In genomic region chr16:66521227-66521626, GRCh38 we compare ENCODE assay signal across 11 cellular contexts. TPM values are rescaled to one million over a fixed set of nuclear protein-coding genes. Genes with fewer than 3 reads are reported as not detected.
DNase-seq lines count a peak whose midpoint lies in the region; ATAC-seq and TF ChIP-seq lines count a peak whose summit lies in the region.
"Had no signal": no experiment of that assay in that cellular context is flagged by ENCODE, and none has a peak within 500 bp of the region (broad histone marks: within the 10 kb centered on the region; RNA-seq: fewer than 3 reads in every experiment).

No MANE protein-coding gene starts in this region.

- ATAC-seq in left lung (no peak), HG02870 (IDR thresholded peaks at IDR 0.05; ENCODE audit: unreplicated experiment) (no peak)
- ATAC-seq: A549 had no signal

- H3K9me3 Mint-ChIP-seq in activated CD4-positive, alpha-beta T cell treated with anti-CD3 and anti-CD28 coated beads, Interleukin-2, amount 10 ng/mL, durations not matched to agents 7 days and 5 days, result no peaks in the 10 kb centered on the region
- no peaks in the 10 kb centered on the region for H3K9me3 Mint-ChIP-seq in activated naive CD8-positive, alpha-beta T cell (ENCODE audit: low read depth)

- intact Hi-C loops in left lung (cut with DNase I), result no loop called here

- H3K4me3 ChIP-seq in left lung (no peak overlapping the region), suprapubic skin (no peak overlapping the region)
- H3K4me3 ChIP-seq: A549, SJSA1 had no signal

- peaks cover 35 to 100% of the 10 kb centered on the region in 2 donors for H3K4me1 ChIP-seq in left lung
- H3K4me1 ChIP-seq in suprapubic skin, result peaks cover 71% of the 10 kb centered on the region

- TF ChIP-seq CTCF in left lung (IDR thresholded peaks at IDR 0.05) (no peak), suprapubic skin (IDR thresholded peaks at IDR 0.05) (no peak), GM10266 (IDR thresholded peaks at IDR 0.05; ENCODE audit: control insufficient read depth, insufficient read depth, low read depth, missing control alignments) (no peak)

- CTCF ChIA-PET in activated CD4-positive, alpha-beta T cell treated with anti-CD3 and anti-CD28 coated beads, Interleukin-2, amount 10 ng/mL, durations not matched to agents 7 days and 5 days (lab: Charles Lee), result interaction anchor here (0.8 to 2.3 kb wide), 8 partner anchors 8 to 115 kb away, joined by 3 to 12 read pairs (median 3); partner anchors contain the start of gene CMTM2

- H3K27me3 ChIP-seq in left lung, result no peaks in the 10 kb centered on the region
- no peaks in the 10 kb centered on the region for H3K27me3 ChIP-seq in suprapubic skin
- H3K27me3 ChIP-seq: SJSA1 had no signal

- peaks cover 94% of the 10 kb centered on the region for H3K4me1 Mint-ChIP-seq in activated CD4-positive, alpha-beta T cell treated with anti-CD3 and anti-CD28 coated beads, Interleukin-2, amount 10 ng/mL, durations not matched to agents 7 days and 5 days
- peaks cover 87% of the 10 kb centered on the region for H3K4me1 Mint-ChIP-seq in activated naive CD8-positive, alpha-beta T cell (ENCODE audit: low read depth)

- POLR2A ChIA-PET in activated CD4-positive, alpha-beta T cell treated with anti-CD3 and anti-CD28 coated beads, Interleukin-2, amount 10 ng/mL, durations not matched to agents 7 days and 5 days (lab: Charles Lee), result no interaction called here

- 80% methylated on average over 4 of the region's 5 CpGs for WGBS in suprapubic skin

- peak overlapping the region; percentile 59 for H3K4me3 Mint-ChIP-seq in activated CD4-positive, alpha-beta T cell treated with anti-CD3 and anti-CD28 coated beads, Interleukin-2, amount 10 ng/mL, durations not matched to agents 7 days and 5 days
- H3K4me3 Mint-ChIP-seq in activated naive CD8-positive, alpha-beta T cell, result peak overlapping the region; percentile 81

- peak overlapping the region; percentile 95 for H3K27ac Mint-ChIP-seq in activated CD4-positive, alpha-beta T cell treated with anti-CD3 and anti-CD28 coated beads, Interleukin-2, amount 10 ng/mL, durations not matched to agents 7 days and 5 days
- H3K27ac Mint-ChIP-seq in activated naive CD8-positive, alpha-beta T cell, result peak overlapping the region; percentile 94

- no peak for DNase-seq in activated CD4-positive, alpha-beta T cell treated with anti-CD3 and anti-CD28 coated beads, Interleukin-2, amount 10 ng/mL, durations not matched to agents 7 days and 5 days
- no peak for DNase-seq in activated CD4-positive, alpha-beta T cell treated with anti-CD3 and anti-CD28 coated beads for 1 hour
- DNase-seq in left lung (peak in 1 of 2 donors; percentile 37), suprapubic skin (ENCODE audit: low spot score in 2 of 2) (no peak), GM10266 (ENCODE audit: extremely low spot score) (no peak), dermis blood vessel endothelial cell (no peak)
- DNase-seq: effector CD8-positive, alpha-beta T cell had no signal

- TF ChIP-seq EP300 in suprapubic skin (IDR thresholded peaks at IDR 0.05), result no peak

- H3K27ac ChIP-seq in left lung, result peak overlapping the region; percentile 76 to 99
- H3K27ac ChIP-seq in suprapubic skin, result peak overlapping the region; percentile 69
- H3K27ac ChIP-seq: SJSA1 had no signal

- H3K27me3 Mint-ChIP-seq in activated CD4-positive, alpha-beta T cell treated with anti-CD3 and anti-CD28 coated beads, Interleukin-2, amount 10 ng/mL, durations not matched to agents 7 days and 5 days, result no peaks in the 10 kb centered on the region
- no peaks in the 10 kb centered on the region for H3K27me3 Mint-ChIP-seq in activated naive CD8-positive, alpha-beta T cell

- H3K9me3 ChIP-seq in left lung (no peaks in the 10 kb centered on the region), suprapubic skin (no peaks in the 10 kb centered on the region)
- H3K9me3 ChIP-seq: A549, SJSA1 had no signal

- TF ChIP-seq POLR2A in suprapubic skin (IDR thresholded peaks at IDR 0.05), result no peak

- peaks cover 0 to 17% of the 10 kb centered on the region in 2 donors for H3K36me3 ChIP-seq in left lung
- peaks cover 10% of the 10 kb centered on the region for H3K36me3 ChIP-seq in suprapubic skin

- peaks cover 3% of the 10 kb centered on the region for H3K36me3 Mint-ChIP-seq in activated CD4-positive, alpha-beta T cell treated with anti-CD3 and anti-CD28 coated beads, Interleukin-2, amount 10 ng/mL, durations not matched to agents 7 days and 5 days (ENCODE audit: low read depth)
- H3K36me3 Mint-ChIP-seq in activated naive CD8-positive, alpha-beta T cell, result peaks cover 4% of the 10 kb centered on the region

RNA-seq across cellular contexts. Expression of gene TK2, which starts 28.7 kb away (rescaled TPM):
- 1 to 10 TPM; 7.4 to 9.3 TPM for total RNA-seq in activated CD4-positive, alpha-beta T cell treated with anti-CD3 and anti-CD28 coated beads, Interleukin-2, amount 10 ng/mL, durations not matched to agents 7 days and 5 days
- total RNA-seq in left lung, result 10 to 100 TPM; 38.4 to 41.2 TPM
- total RNA-seq in suprapubic skin, result 10 to 100 TPM; 13.6 to 27.0 (median 19.7) TPM
- 41.0 and 46.5 TPM in 2 replicates for total RNA-seq in dermis blood vessel endothelial cell

RNA-seq across cellular contexts. Expression of gene CKLF, which starts 31.1 kb away (rescaled TPM):
- total RNA-seq in activated CD4-positive, alpha-beta T cell treated with anti-CD3 and anti-CD28 coated beads, Interleukin-2, amount 10 ng/mL, durations not matched to agents 7 days and 5 days, result 100 to 1,000 TPM; 124 to 132 TPM
- total RNA-seq in left lung, result 10 to 100 TPM; 42.3 to 66.3 TPM
- total RNA-seq in suprapubic skin, result 10 to 100 TPM; 15.4 to 33.7 (median 21.4) TPM
- total RNA-seq in dermis blood vessel endothelial cell, result 75.6 and 102 TPM in 2 replicates

RNA-seq across cellular contexts. Expression of gene CMTM1, which starts 45.0 kb away (rescaled TPM):
- total RNA-seq in activated CD4-positive, alpha-beta T cell treated with anti-CD3 and anti-CD28 coated beads, Interleukin-2, amount 10 ng/mL, durations not matched to agents 7 days and 5 days, result 10 to 100 TPM; 12.3 to 15.3 TPM
- total RNA-seq in left lung, result 10 to 100 TPM in 1 of 2 donors, 1 to 10 TPM in 1; 5.7 to 10.0 TPM
- 1 to 10 TPM in 3 of 4 donors, under 1 TPM in 1; 0.97 to 1.6 (median 1.5) TPM for total RNA-seq in suprapubic skin
- 2.7 and 3.6 TPM in 2 replicates for total RNA-seq in dermis blood vessel endothelial cell

RNA-seq across cellular contexts. Expression of gene CMTM2, which starts 58.0 kb away (rescaled TPM):
- total RNA-seq in activated CD4-positive, alpha-beta T cell treated with anti-CD3 and anti-CD28 coated beads, Interleukin-2, amount 10 ng/mL, durations not matched to agents 7 days and 5 days, result under 1 TPM; 0.73 to 0.97 TPM
- total RNA-seq in left lung (1 to 10 TPM in 1 of 2 donors, under 1 TPM in 1; 0.52 to 5.4 TPM), suprapubic skin (not detected), dermis blood vessel endothelial cell (0.34 TPM in 1 of 2 replicates, not detected in the other)
- total RNA-seq: SJSA1 had no signal
